ENCODE assay signal across 22 cellular contexts in genomic region chr3:53998980-53999379, GRCh38.
DNase-seq lines count a peak whose midpoint lies in the region; ATAC-seq, FAIRE-seq and TF ChIP-seq lines count a peak whose summit lies in the region.
"Had no signal": no experiment of that assay in that cellular context is flagged by ENCODE, and none has a peak within 500 bp of the region (broad histone marks: within the 10 kb centered on the region; RNA-seq: fewer than 3 reads in every experiment).

No MANE protein-coding gene starts in this region.

- peaks cover 4 to 6% of the 10 kb centered on the region in 2 donors for H3K27me3 Mint-ChIP-seq in CD4-positive, alpha-beta memory T cell

- POLR2A ChIA-PET in HepG2 (lab: Yijun Ruan, JAX) = no interaction called here
- POLR2A ChIA-PET in CD4-positive, alpha-beta memory T cell (lab: Charles Lee; ENCODE audit: partially characterized antibody) = no interaction called here

- no peaks in the 10 kb centered on the region for H3K79me2 ChIP-seq in HepG2 (ENCODE audit: insufficient read depth, low read length)

- CTCF ChIA-PET in HepG2 (lab: Yijun Ruan, JAX; ENCODE audit: low intra/inter-chr PET ratio, low total read pairs) = no interaction called here
- CTCF ChIA-PET in CD4-positive, alpha-beta memory T cell (lab: Charles Lee; ENCODE audit: partially characterized antibody) = no interaction called here

- no peak for TF ChIP-seq RAD21 in HepG2 (CRISPR knock-in tag; IDR thresholded peaks at IDR 0.05)

- no peaks in the 10 kb centered on the region for H3K4me1 Mint-ChIP-seq in CD4-positive, alpha-beta memory T cell

- H3K4me3 Mint-ChIP-seq in CD4-positive, alpha-beta memory T cell = no peak overlapping the region
- H3K4me3 Mint-ChIP-seq: CD14-positive monocyte; CD8-positive, alpha-beta T cell had no signal

- no TSS peak for BruUV-seq in HepG2 (replicated peaks; lab: Mats Ljungman, UMichigan)

- H3K27ac Mint-ChIP-seq in CD4-positive, alpha-beta memory T cell = no peak overlapping the region
- H3K27ac Mint-ChIP-seq: CD14-positive monocyte; CD8-positive, alpha-beta T cell had no signal

- FAIRE-seq in HepG2 (lab: Jason Lieb, UNC) = no peak
- FAIRE-seq: A204.1, GM12878, GM19239, K562 had no signal

- WGBS in right lobe of liver (ENCODE audit: insufficient coverage, low coverage, low lambda C conversion rate, missing lambda C conversion rate) = 77% methylated on average over 2 of the region's 2 CpGs
- 0% methylated on average over 2 of the region's 2 CpGs for WGBS in HepG2 (ENCODE audit: low lambda C conversion rate)
- 55 to 69% (median 67%) methylated on average over 2 of the region's 2 CpGs for WGBS in heart left ventricle, 4 donors

- H3K27ac ChIP-seq in right lobe of liver (no peak overlapping the region), HepG2 (ENCODE audit: extremely low read length, insufficient read depth, low read length) (no peak overlapping the region), heart left ventricle (peak overlapping the region in 1 of 12 donors; percentile 32), upper lobe of right lung (no peak overlapping the region)
- no peak overlapping the region for H3K27ac ChIP-seq in CD4-positive, alpha-beta memory T cell (ENCODE audit: low read depth, low read length)
- H3K27ac ChIP-seq: BLaER1, GM23248, HL-60 had no signal

- H4K20me1 ChIP-seq in HepG2 (ENCODE audit: insufficient read depth, low read length) = no peaks in the 10 kb centered on the region
- H4K20me1 ChIP-seq: BLaER1 had no signal

- no peaks in the 10 kb centered on the region for H3K9me3 ChIP-seq in right lobe of liver
- H3K9me3 ChIP-seq in HepG2 (ENCODE audit: low read length) = no peaks in the 10 kb centered on the region
- no peaks in the 10 kb centered on the region for H3K9me3 ChIP-seq in heart left ventricle
- H3K9me3 ChIP-seq in upper lobe of right lung = no peaks in the 10 kb centered on the region
- no peaks in the 10 kb centered on the region for H3K9me3 ChIP-seq in CD4-positive, alpha-beta memory T cell (ENCODE audit: control insufficient read depth in 1 of 2, low read length in 2 of 2)
- H3K9me3 ChIP-seq: BLaER1, HAP-1 had no signal

- in situ Hi-C loops in HepG2 (cut with HindIII; ENCODE audit: extremely low pct_ligation_motif_present, low pct_unique_long_range_greater_than_20kb) = no loop called here

- H2AFZ ChIP-seq in HepG2 (ENCODE audit: low read length) = no peak overlapping the region
- H2AFZ ChIP-seq: GM23248 had no signal

- DNase-seq in right lobe of liver (peak in 1 of 3 donors; percentile 48), HepG2 (ENCODE audit: low spot score) (no peak), heart left ventricle (peak in 4 of 5 donors; percentile 21 to 65 (median 46)), left ventricle myocardium superior (peak; percentile 56), upper lobe of right lung (no peak), NCI-H2171 treated with DMSO at 0.1 percent for 48 hours (lab: John Stamatoyannopoulos, UW) (no peak)
- no peak for DNase-seq in CD4-positive, alpha-beta memory T cell
- DNase-seq: Calu3; CD8-positive, alpha-beta T cell; DND-41; EL; GM23248; IMR-90 had no signal

- no peaks in the 10 kb centered on the region for H3K36me3 Mint-ChIP-seq in CD4-positive, alpha-beta memory T cell
- H3K36me3 Mint-ChIP-seq: CD14-positive monocyte; CD8-positive, alpha-beta T cell had no signal

- H3K4me2 ChIP-seq in HepG2 (ENCODE audit: low read depth, low read length) = no peak overlapping the region
- H3K4me2 ChIP-seq: BLaER1 had no signal

- TF ChIP-seq CTCF in right lobe of liver (IDR thresholded peaks at IDR 0.05) (no peak), HepG2 (CRISPR knock-in tag; IDR thresholded peaks at IDR 0.05) (no peak), heart left ventricle (IDR thresholded peaks at IDR 0.05) (no peak), upper lobe of right lung (IDR thresholded peaks at IDR 0.05) (no peak)

- ATAC-seq in right lobe of liver = peak; percentile 21 to 56 (median 44)
- no peak for ATAC-seq in HepG2
- ATAC-seq in heart left ventricle = peak; percentile 68 to 90 (median 79)
- ATAC-seq in left ventricle myocardium superior = peak; percentile 89
- ATAC-seq in upper lobe of right lung = peak; percentile 56
- no peak for ATAC-seq in HG03439 (IDR thresholded peaks at IDR 0.05; ENCODE audit: unreplicated experiment)
- ATAC-seq: CD8-positive, alpha-beta T cell; GM12878; K562 had no signal

- no peaks in the 10 kb centered on the region for H3K9me3 Mint-ChIP-seq in CD4-positive, alpha-beta memory T cell
- H3K9me3 Mint-ChIP-seq: CD8-positive, alpha-beta T cell had no signal

- H3K9ac ChIP-seq in HepG2 (ENCODE audit: insufficient read depth, low read depth, low read length) = no peak overlapping the region
- H3K9ac ChIP-seq: BLaER1, GM23248 had no signal

- TF ChIP-seq EP300 in HepG2 (IDR thresholded peaks at IDR 0.05; ENCODE audit: low read depth in 2 of 2, low read length in 2 of 2) = no peak
- TF ChIP-seq EP300 in HepG2 (CRISPR knock-in tag; IDR thresholded peaks at IDR 0.05; ENCODE audit: borderline replicate concordance) = no peak

- no peaks in the 10 kb centered on the region for H3K27me3 ChIP-seq in right lobe of liver
- peaks cover 2 to 20% of the 10 kb centered on the region in 2 experiments; a peak in 2 of 5 replicates for H3K27me3 ChIP-seq in HepG2 (ENCODE audit: control insufficient read depth in 1 of 2, insufficient read depth in 2 of 2, low read length in 2 of 2)
- no peaks in the 10 kb centered on the region for H3K27me3 ChIP-seq in heart left ventricle
- H3K27me3 ChIP-seq in upper lobe of right lung = no peaks in the 10 kb centered on the region
- no peaks in the 10 kb centered on the region for H3K27me3 ChIP-seq in CD4-positive, alpha-beta memory T cell (ENCODE audit: insufficient read depth, low read length)
- H3K27me3 ChIP-seq: BLaER1 had no signal

- no peaks in the 10 kb centered on the region for H3K4me1 ChIP-seq in right lobe of liver
- no peaks in the 10 kb centered on the region for H3K4me1 ChIP-seq in HepG2 (ENCODE audit: insufficient read depth, low read length)
- H3K4me1 ChIP-seq in heart left ventricle = peaks cover 0 to 9% (median 0%) of the 10 kb centered on the region in 12 donors
- no peaks in the 10 kb centered on the region for H3K4me1 ChIP-seq in upper lobe of right lung
- no peaks in the 10 kb centered on the region for H3K4me1 ChIP-seq in CD4-positive, alpha-beta memory T cell (ENCODE audit: insufficient read depth, low read length)
- H3K4me1 ChIP-seq: BLaER1, HAP-1 had no signal

- H3K36me3 ChIP-seq in right lobe of liver = no peaks in the 10 kb centered on the region
- no peaks in the 10 kb centered on the region for H3K36me3 ChIP-seq in HepG2 (replicated peaks in 1 of 2; ENCODE audit: control insufficient read depth in 1 of 2, insufficient read depth in 2 of 2, low read length in 2 of 2)
- no peaks in the 10 kb centered on the region for H3K36me3 ChIP-seq in heart left ventricle
- H3K36me3 ChIP-seq in upper lobe of right lung = no peaks in the 10 kb centered on the region
- no peaks in the 10 kb centered on the region for H3K36me3 ChIP-seq in CD4-positive, alpha-beta memory T cell (ENCODE audit: insufficient read depth, low read length)
- H3K36me3 ChIP-seq: BLaER1, HAP-1 had no signal

- intact Hi-C loops in right lobe of liver (cut with DNase I) (no loop called here), HepG2 (cut with micrococcal nuclease; ENCODE audit: unreplicated experiment) (no loop called here), heart left ventricle (cut with DNase I) (no loop called here), left ventricle myocardium superior (cut with micrococcal nuclease) (no loop called here), upper lobe of right lung (cut with DNase I) (no loop called here)
- intact Hi-C loops in CD4-positive, alpha-beta memory T cell (cut with micrococcal nuclease) = no loop called here

- TF ChIP-seq POLR2A in right lobe of liver (IDR thresholded peaks at IDR 0.05) = no peak
- no peak for TF ChIP-seq POLR2A in HepG2 (IDR thresholded peaks at IDR 0.05; ENCODE audit: insufficient read depth in 1 of 2, low read depth in 2 of 2, low read length in 2 of 2)
- no peak for TF ChIP-seq POLR2A in heart left ventricle (IDR thresholded peaks at IDR 0.05)

- H3K4me3 ChIP-seq in right lobe of liver = no peak overlapping the region
- H3K4me3 ChIP-seq in HepG2 (replicated peaks in 1 of 3; ENCODE audit: insufficient read depth in 1 of 3, low read depth in 2 of 3, low read length in 3 of 3) = no peak overlapping the region
- H3K4me3 ChIP-seq in heart left ventricle = no peak overlapping the region
- H3K4me3 ChIP-seq in upper lobe of right lung = no peak overlapping the region
- no peak overlapping the region for H3K4me3 ChIP-seq in CD4-positive, alpha-beta memory T cell (ENCODE audit: low read length in 2 of 2)
- H3K4me3 ChIP-seq: BLaER1, GM12878, GM23248, HAP-1, K562 had no signal

TF ChIP-seq in HepG2, 621 proteins besides CTCF, POLR2A, EP300 and RAD21:
- TF ChIP-seq ZNF556 (CRISPR knock-in tag; IDR thresholded peaks at IDR 0.05; ENCODE audit: borderline replicate concordance) (no peak), JARID2 (CRISPR knock-in tag; IDR thresholded peaks at IDR 0.05; ENCODE audit: insufficient replicate concordance) (no peak), PLRG1 (conservative IDR thresholded peaks at IDR 0.05) (no peak), MEF2D (CRISPR knock-in tag; IDR thresholded peaks at IDR 0.05) (no peak), SUZ12 (IDR thresholded peaks at IDR 0.05; ENCODE audit: low read depth, low read length) (no peak), ZBTB44 (CRISPR knock-in tag; IDR thresholded peaks at IDR 0.05) (no peak)

Comparison
In these comparisons a context has a peak if more than half of its experiments do, and no peak if none do; other contexts are left out.
1. ATAC-seq: peak in right lobe of liver (4 of 4), heart left ventricle (4 of 4), left ventricle myocardium superior (single experiment) and upper lobe of right lung (single experiment); none in HepG2 (single experiment) and HG03439 (single experiment).
2. DNase-seq: peak in heart left ventricle (4 of 5) and left ventricle myocardium superior (single experiment); none in HepG2 (single experiment), upper lobe of right lung (single experiment), CD4-positive, alpha-beta memory T cell (0 of 5) and NCI-H2171 treated with DMSO at 0.1 percent for 48 hours (single experiment).